ENCODE assay signal across 1 cellular context in the genomic region with DNA sequence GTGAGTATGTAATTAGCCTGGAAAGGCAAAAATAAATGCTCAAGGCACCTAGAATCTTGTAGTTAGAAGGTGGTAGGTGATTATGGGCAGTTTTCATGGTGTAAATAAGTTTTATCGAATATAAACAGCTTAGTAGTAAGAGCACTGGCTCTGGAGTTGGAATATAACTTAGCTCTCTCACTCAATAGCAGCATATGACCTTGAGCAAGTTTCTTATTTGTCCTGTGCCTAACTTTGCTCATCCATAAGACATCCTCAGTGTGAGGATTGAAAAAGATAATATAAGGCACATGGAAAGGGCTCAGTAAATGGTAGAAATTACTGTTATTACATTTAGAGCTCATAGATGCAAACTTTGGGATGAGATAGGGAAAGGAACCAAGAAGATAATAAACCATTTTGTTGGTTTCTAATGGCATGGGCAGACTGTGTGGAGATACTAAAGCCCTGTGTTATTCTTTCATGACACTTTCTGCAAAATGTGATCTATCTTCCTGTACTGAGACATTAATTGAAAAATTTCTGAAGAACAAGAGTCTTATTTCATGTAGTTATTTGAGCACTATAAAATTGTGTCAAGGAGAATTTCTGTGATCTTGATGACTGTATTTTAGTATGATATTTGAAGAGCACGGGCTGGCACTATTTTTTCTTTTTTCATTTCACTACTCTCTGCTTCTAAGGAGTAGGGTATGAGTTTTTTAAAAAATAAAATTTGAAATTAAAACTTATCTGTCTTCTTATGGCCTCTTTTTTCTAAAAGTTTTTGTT.
TF ChIP-seq lines count a peak whose summit lies in the region.

No MANE protein-coding gene starts in this region.

TF ChIP-seq in GM12878, 131 proteins besides CTCF, POLR2A, EP300 and RAD21:
- TF ChIP-seq MXI1 (IDR thresholded peaks at IDR 0.05; ENCODE audit: low read depth, low read length) = no peak
- TF ChIP-seq, protein P1, sequence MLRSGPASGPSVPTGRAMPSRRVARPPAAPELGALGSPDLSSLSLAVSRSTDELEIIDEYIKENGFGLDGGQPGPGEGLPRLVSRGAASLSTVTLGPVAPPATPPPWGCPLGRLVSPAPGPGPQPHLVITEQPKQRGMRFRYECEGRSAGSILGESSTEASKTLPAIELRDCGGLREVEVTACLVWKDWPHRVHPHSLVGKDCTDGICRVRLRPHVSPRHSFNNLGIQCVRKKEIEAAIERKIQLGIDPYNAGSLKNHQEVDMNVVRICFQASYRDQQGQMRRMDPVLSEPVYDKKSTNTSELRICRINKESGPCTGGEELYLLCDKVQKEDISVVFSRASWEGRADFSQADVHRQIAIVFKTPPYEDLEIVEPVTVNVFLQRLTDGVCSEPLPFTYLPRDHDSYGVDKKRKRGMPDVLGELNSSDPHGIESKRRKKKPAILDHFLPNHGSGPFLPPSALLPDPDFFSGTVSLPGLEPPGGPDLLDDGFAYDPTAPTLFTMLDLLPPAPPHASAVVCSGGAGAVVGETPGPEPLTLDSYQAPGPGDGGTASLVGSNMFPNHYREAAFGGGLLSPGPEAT (IDR thresholded peaks at IDR 0.05; ENCODE audit: low read depth) = no peak
- TF ChIP-seq EZH2 (IDR thresholded peaks at IDR 0.05; ENCODE audit: borderline replicate concordance, control insufficient read depth, low read depth, low read length) = no peak
- TF ChIP-seq ZNF207 (IDR thresholded peaks at IDR 0.05; ENCODE audit: borderline replicate concordance) = no peak
- TF ChIP-seq POU2F2 (IDR thresholded peaks at IDR 0.05; ENCODE audit: borderline replicate concordance, low read depth, low read length) = no peak
- TF ChIP-seq, protein P2, sequence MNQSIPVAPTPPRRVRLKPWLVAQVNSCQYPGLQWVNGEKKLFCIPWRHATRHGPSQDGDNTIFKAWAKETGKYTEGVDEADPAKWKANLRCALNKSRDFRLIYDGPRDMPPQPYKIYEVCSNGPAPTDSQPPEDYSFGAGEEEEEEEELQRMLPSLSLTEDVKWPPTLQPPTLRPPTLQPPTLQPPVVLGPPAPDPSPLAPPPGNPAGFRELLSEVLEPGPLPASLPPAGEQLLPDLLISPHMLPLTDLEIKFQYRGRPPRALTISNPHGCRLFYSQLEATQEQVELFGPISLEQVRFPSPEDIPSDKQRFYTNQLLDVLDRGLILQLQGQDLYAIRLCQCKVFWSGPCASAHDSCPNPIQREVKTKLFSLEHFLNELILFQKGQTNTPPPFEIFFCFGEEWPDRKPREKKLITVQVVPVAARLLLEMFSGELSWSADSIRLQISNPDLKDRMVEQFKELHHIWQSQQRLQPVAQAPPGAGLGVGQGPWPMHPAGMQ (IDR thresholded peaks at IDR 0.05; ENCODE audit: borderline replicate concordance) = no peak
- TF ChIP-seq YBX1 (IDR thresholded peaks at IDR 0.05) = no peak
- TF ChIP-seq ASH2L (IDR thresholded peaks at IDR 0.05; ENCODE audit: borderline replicate concordance, low read depth) = no peak
- TF ChIP-seq, protein P3, sequence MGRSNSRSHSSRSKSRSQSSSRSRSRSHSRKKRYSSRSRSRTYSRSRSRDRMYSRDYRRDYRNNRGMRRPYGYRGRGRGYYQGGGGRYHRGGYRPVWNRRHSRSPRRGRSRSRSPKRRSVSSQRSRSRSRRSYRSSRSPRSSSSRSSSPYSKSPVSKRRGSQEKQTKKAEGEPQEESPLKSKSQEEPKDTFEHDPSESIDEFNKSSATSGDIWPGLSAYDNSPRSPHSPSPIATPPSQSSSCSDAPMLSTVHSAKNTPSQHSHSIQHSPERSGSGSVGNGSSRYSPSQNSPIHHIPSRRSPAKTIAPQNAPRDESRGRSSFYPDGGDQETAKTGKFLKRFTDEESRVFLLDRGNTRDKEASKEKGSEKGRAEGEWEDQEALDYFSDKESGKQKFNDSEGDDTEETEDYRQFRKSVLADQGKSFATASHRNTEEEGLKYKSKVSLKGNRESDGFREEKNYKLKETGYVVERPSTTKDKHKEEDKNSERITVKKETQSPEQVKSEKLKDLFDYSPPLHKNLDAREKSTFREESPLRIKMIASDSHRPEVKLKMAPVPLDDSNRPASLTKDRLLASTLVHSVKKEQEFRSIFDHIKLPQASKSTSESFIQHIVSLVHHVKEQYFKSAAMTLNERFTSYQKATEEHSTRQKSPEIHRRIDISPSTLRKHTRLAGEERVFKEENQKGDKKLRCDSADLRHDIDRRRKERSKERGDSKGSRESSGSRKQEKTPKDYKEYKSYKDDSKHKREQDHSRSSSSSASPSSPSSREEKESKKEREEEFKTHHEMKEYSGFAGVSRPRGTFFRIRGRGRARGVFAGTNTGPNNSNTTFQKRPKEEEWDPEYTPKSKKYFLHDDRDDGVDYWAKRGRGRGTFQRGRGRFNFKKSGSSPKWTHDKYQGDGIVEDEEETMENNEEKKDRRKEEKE (IDR thresholded peaks at IDR 0.05) = no peak
- TF ChIP-seq CREM (IDR thresholded peaks at IDR 0.05; ENCODE audit: low read depth) = no peak
- no peak for TF ChIP-seq SUPT20H (IDR thresholded peaks at IDR 0.05; ENCODE audit: borderline replicate concordance, control insufficient read depth, low read depth, low read length)
- TF ChIP-seq, protein P4, sequence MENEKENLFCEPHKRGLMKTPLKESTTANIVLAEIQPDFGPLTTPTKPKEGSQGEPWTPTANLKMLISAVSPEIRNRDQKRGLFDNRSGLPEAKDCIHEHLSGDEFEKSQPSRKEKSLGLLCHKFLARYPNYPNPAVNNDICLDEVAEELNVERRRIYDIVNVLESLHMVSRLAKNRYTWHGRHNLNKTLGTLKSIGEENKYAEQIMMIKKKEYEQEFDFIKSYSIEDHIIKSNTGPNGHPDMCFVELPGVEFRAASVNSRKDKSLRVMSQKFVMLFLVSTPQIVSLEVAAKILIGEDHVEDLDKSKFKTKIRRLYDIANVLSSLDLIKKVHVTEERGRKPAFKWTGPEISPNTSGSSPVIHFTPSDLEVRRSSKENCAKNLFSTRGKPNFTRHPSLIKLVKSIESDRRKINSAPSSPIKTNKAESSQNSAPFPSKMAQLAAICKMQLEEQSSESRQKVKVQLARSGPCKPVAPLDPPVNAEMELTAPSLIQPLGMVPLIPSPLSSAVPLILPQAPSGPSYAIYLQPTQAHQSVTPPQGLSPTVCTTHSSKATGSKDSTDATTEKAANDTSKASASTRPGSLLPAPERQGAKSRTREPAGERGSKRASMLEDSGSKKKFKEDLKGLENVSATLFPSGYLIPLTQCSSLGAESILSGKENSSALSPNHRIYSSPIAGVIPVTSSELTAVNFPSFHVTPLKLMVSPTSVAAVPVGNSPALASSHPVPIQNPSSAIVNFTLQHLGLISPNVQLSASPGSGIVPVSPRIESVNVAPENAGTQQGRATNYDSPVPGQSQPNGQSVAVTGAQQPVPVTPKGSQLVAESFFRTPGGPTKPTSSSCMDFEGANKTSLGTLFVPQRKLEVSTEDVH (IDR thresholded peaks at IDR 0.05; ENCODE audit: low read depth, partially characterized antibody) = no peak
- TF ChIP-seq RUNX3 (IDR thresholded peaks at IDR 0.05; ENCODE audit: low read length) = no peak
- TF ChIP-seq HDAC2 (IDR thresholded peaks at IDR 0.05) = no peak
- no peak for TF ChIP-seq IKZF2 (IDR thresholded peaks at IDR 0.05)
- no peak for TF ChIP-seq NRF1 (conservative IDR thresholded peaks at IDR 0.05; ENCODE audit: low read depth, low read length)
